10 cellular contexts compared by ENCODE assay signal in genomic region chr14:64723691-64724577, GRCh38. TPM values are rescaled to one million over a fixed set of nuclear protein-coding genes. Genes with fewer than 3 reads are reported as not detected.
DNase-seq lines count a peak whose midpoint lies in the region; ATAC-seq, FAIRE-seq and TF ChIP-seq lines count a peak whose summit lies in the region.
"Had no signal": no experiment of that assay in that cellular context is flagged by ENCODE, and none has a peak within 500 bp of the region (broad histone marks: within the 10 kb centered on the region; RNA-seq: fewer than 3 reads in every experiment).

No MANE protein-coding gene starts in this region.

- H3K9me3 Mint-ChIP-seq in activated CD4-positive, alpha-beta T cell treated with anti-CD3 and anti-CD28 coated beads for 36 hours (ENCODE audit: low read depth), result no peaks in the 10 kb centered on the region
- H3K9me3 Mint-ChIP-seq in activated naive CD8-positive, alpha-beta T cell treated with anti-CD3 and anti-CD28 coated beads, Interleukin-2, amount 50 U/mL, for 24 hours, result no peaks in the 10 kb centered on the region

- H3K27me3 ChIP-seq in keratinocyte (ENCODE audit: control insufficient read depth, extremely low read depth, insufficient read depth, low read length), result no peaks in the 10 kb centered on the region

- no peak for TF ChIP-seq CTCF in keratinocyte (optimal IDR thresholded peaks at IDR 0.05 in 1 of 3, IDR thresholded peaks at IDR 0.05 in 1 of 3, conservative IDR thresholded peaks at IDR 0.05 in 1 of 3; ENCODE audit: extremely low read depth in 1 of 3, insufficient read depth in 2 of 3, low read length in 3 of 3)

- peak; percentile 34 for DNase-seq in activated CD4-positive, alpha-beta T cell treated with anti-CD3 and anti-CD28 coated beads for 36 hours
- DNase-seq in activated CD4-positive, alpha-beta T cell treated with anti-CD3 and anti-CD28 coated beads for 1 hour, result no peak
- DNase-seq in activated naive CD8-positive, alpha-beta T cell treated with anti-CD3 and anti-CD28 coated beads, Interleukin-2, amount 50 U/mL, for 24 hours, result no peak
- DNase-seq in keratinocyte (ENCODE audit: low read depth, low spot score) (no peak), substantia nigra (lab: John Stamatoyannopoulos, UW) (peak in 25 of 49 donors; percentile 17 to 56 (median 34)), cerebellar nuclear complex (lab: John Stamatoyannopoulos, UW) (no peak), NCI-H2081 (lab: John Stamatoyannopoulos, UW) (no peak)
- DNase-seq: effector CD8-positive, alpha-beta T cell had no signal

- no peak overlapping the region for H3K4me3 ChIP-seq in keratinocyte (ENCODE audit: control insufficient read depth in 2 of 3, extremely low read depth in 1 of 3, insufficient read depth in 2 of 3, low read depth in 1 of 3, low read length in 3 of 3)

- peak overlapping the region; percentile 79 for H3K4me2 ChIP-seq in keratinocyte (ENCODE audit: control insufficient read depth, extremely low read depth, insufficient read depth, low read depth, low read length)

- H2AFZ ChIP-seq in keratinocyte (ENCODE audit: control insufficient read depth, low read length), result no peak overlapping the region
- H2AFZ ChIP-seq: parathyroid adenoma had no signal

- H3K9ac ChIP-seq in keratinocyte (ENCODE audit: control insufficient read depth, extremely low read depth, insufficient read depth, low read length), result peak overlapping the region; percentile 40
- H3K9ac ChIP-seq: parathyroid adenoma had no signal

- CTCF ChIA-PET in activated CD4-positive, alpha-beta T cell treated with anti-CD3 and anti-CD28 coated beads for 36 hours (lab: Charles Lee), result no interaction called here

- no peaks in the 10 kb centered on the region for H4K20me1 ChIP-seq in keratinocyte (ENCODE audit: control insufficient read depth, extremely low read depth, insufficient read depth, low read length)

- H3K4me3 Mint-ChIP-seq in activated CD4-positive, alpha-beta T cell treated with anti-CD3 and anti-CD28 coated beads for 36 hours, result no peak overlapping the region
- H3K4me3 Mint-ChIP-seq in activated naive CD8-positive, alpha-beta T cell treated with anti-CD3 and anti-CD28 coated beads, Interleukin-2, amount 50 U/mL, for 24 hours, result no peak overlapping the region

- H3K27ac Mint-ChIP-seq in activated CD4-positive, alpha-beta T cell treated with anti-CD3 and anti-CD28 coated beads for 36 hours, result peak overlapping the region; percentile 32
- H3K27ac Mint-ChIP-seq in activated naive CD8-positive, alpha-beta T cell treated with anti-CD3 and anti-CD28 coated beads, Interleukin-2, amount 50 U/mL, for 24 hours, result no peak overlapping the region

- peaks cover 18 to 40% of the 10 kb centered on the region in 2 experiments for H3K36me3 ChIP-seq in keratinocyte (ENCODE audit: control insufficient read depth in 2 of 2, extremely low read depth in 1 of 2, insufficient read depth in 2 of 2, low read length in 2 of 2)

- H3K27me3 Mint-ChIP-seq in activated CD4-positive, alpha-beta T cell treated with anti-CD3 and anti-CD28 coated beads for 36 hours, result no peaks in the 10 kb centered on the region
- H3K27me3 Mint-ChIP-seq in activated naive CD8-positive, alpha-beta T cell treated with anti-CD3 and anti-CD28 coated beads, Interleukin-2, amount 50 U/mL, for 24 hours, result no peaks in the 10 kb centered on the region

- no peaks in the 10 kb centered on the region for H3K9me3 ChIP-seq in keratinocyte (ENCODE audit: control insufficient read depth, low read depth, low read length)

- ATAC-seq in activated CD4-positive, alpha-beta T cell treated with anti-CD3 and anti-CD28 coated beads for 36 hours, result peak; percentile 61
- ATAC-seq in activated naive CD8-positive, alpha-beta T cell treated with anti-CD3 and anti-CD28 coated beads, Interleukin-2, amount 50 U/mL, for 24 hours, result peak; percentile 26
- no peak for ATAC-seq in GM21447 (IDR thresholded peaks at IDR 0.05; ENCODE audit: unreplicated experiment)

- POLR2A ChIA-PET in activated CD4-positive, alpha-beta T cell treated with anti-CD3 and anti-CD28 coated beads for 36 hours (lab: Charles Lee), result no interaction called here

- peaks cover 3% of the 10 kb centered on the region for H3K9me1 ChIP-seq in keratinocyte (ENCODE audit: control insufficient read depth, extremely low read depth, insufficient read depth, low read length)

- peak; percentile 77 for FAIRE-seq in keratinocyte (lab: Jason Lieb, UNC)

- no peaks in the 10 kb centered on the region for H3K36me3 Mint-ChIP-seq in activated CD4-positive, alpha-beta T cell treated with anti-CD3 and anti-CD28 coated beads for 36 hours (ENCODE audit: low read depth)
- H3K36me3 Mint-ChIP-seq in activated naive CD8-positive, alpha-beta T cell treated with anti-CD3 and anti-CD28 coated beads, Interleukin-2, amount 50 U/mL, for 24 hours (ENCODE audit: low read depth), result no peaks in the 10 kb centered on the region

- H3K79me2 ChIP-seq in keratinocyte (ENCODE audit: control insufficient read depth, insufficient read depth, low read length), result peaks cover 87% of the 10 kb centered on the region

- intact Hi-C loops in activated CD4-positive, alpha-beta T cell treated with anti-CD3 and anti-CD28 coated beads for 36 hours (cut with DNase I, micrococcal nuclease), result no loop called here

- dilution Hi-C loops in keratinocyte (cut with MboI; ENCODE audit: extremely low pct_ligation_motif_present, low sequenced_read_pairs), result no loop called here

- peaks cover 80% of the 10 kb centered on the region for H3K4me1 ChIP-seq in keratinocyte (ENCODE audit: control insufficient read depth, extremely low read depth, insufficient read depth, low read length)

- H3K27ac ChIP-seq in keratinocyte (ENCODE audit: control insufficient read depth, insufficient read depth, low read length) (peak overlapping the region; percentile 90), substantia nigra (ENCODE audit: low read depth, low read length, poor library complexity, severe bottlenecking) (peak overlapping the region; percentile 86)
- H3K27ac ChIP-seq: parathyroid adenoma had no signal

- peaks cover 60% of the 10 kb centered on the region for H3K4me1 Mint-ChIP-seq in activated CD4-positive, alpha-beta T cell treated with anti-CD3 and anti-CD28 coated beads for 36 hours
- peaks cover 31% of the 10 kb centered on the region for H3K4me1 Mint-ChIP-seq in activated naive CD8-positive, alpha-beta T cell treated with anti-CD3 and anti-CD28 coated beads, Interleukin-2, amount 50 U/mL, for 24 hours

RNA-seq across cellular contexts. Expression of gene PLEKHG3, which starts 19.7 kb away (rescaled TPM):
- 1 to 10 TPM; 6.3 to 7.1 TPM for total RNA-seq in activated CD4-positive, alpha-beta T cell treated with anti-CD3 and anti-CD28 coated beads for 36 hours
- 71.0 to 89.1 TPM (median 73.2 TPM) in 3 replicates for polyA plus RNA-seq in keratinocyte
- 19.7 TPM for polyA plus RNA-seq in keratinocyte (2011; ENCODE audit: low read depth)
- 49.2 and 65.2 TPM in 2 replicates for polyA plus RNA-seq in keratinocyte (2011; cell fraction: cytosol; rRNA removed)
- 171 and 186 TPM in 2 replicates for polyA plus RNA-seq in keratinocyte (2011; cell fraction: nucleus; rRNA removed)
- 36.9 and 94.1 TPM in 2 replicates for polyA plus RNA-seq in keratinocyte (2012; ENCODE audit: low replicate concordance)
- 96.2 to 104 TPM (median 102 TPM) in 3 replicates for polyA minus RNA-seq in keratinocyte
- polyA minus RNA-seq in keratinocyte (2011; cell fraction: cytosol; rRNA and poly(A)+ RNA removed), result 107 TPM
- 103 and 143 TPM in 2 replicates for polyA minus RNA-seq in keratinocyte (2011; cell fraction: nucleus; rRNA and poly(A)+ RNA removed)

Comparison
In these comparisons a context has a peak if more than half of its experiments do, and no peak if none do; other contexts are left out.
1. DNase-seq: peak in activated CD4-positive, alpha-beta T cell treated with anti-CD3 and anti-CD28 coated beads for 36 hours (single experiment) and substantia nigra (25 of 49); none in activated CD4-positive, alpha-beta T cell treated with anti-CD3 and anti-CD28 coated beads for 1 hour (single experiment), activated naive CD8-positive, alpha-beta T cell treated with anti-CD3 and anti-CD28 coated beads, Interleukin-2, amount 50 U/mL, for 24 hours (single experiment), keratinocyte (single experiment), cerebellar nuclear complex (0 of 2) and NCI-H2081 (0 of 2).